9 cellular contexts compared by ENCODE assay signal in the genomic region with DNA sequence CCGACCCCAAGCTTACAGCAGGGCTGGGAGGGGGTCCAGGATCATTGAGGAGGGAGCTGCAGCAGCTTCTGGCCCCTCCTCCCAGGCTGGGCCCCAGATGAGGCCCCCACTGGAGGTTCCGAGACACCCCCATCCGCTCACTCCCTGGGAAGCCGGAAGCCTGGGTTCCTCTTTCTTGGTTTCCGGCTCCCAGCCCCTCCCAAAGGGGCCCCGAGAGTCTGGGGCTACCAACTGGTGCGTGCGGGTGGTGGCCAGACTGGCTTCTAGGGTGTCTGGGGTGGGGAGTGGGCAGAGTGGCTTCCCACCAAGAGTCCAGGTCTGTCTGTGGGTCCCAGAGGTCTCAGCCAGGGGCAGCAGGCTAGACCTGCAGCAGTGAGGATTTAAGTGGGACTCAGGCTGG. TPM values are rescaled to one million over a fixed set of nuclear protein-coding genes. Genes with fewer than 3 reads are reported as not detected.
DNase-seq lines count a peak whose midpoint lies in the region; ATAC-seq and TF ChIP-seq lines count a peak whose summit lies in the region.
"Had no signal": no experiment of that assay in that cellular context is flagged by ENCODE, and none has a peak within 500 bp of the region (broad histone marks: within the 10 kb centered on the region; RNA-seq: fewer than 3 reads in every experiment).

No MANE protein-coding gene starts in this region.

- no CpG with 5 or more reads among the region's 8 CpGs for WGBS in right lobe of liver (ENCODE audit: insufficient coverage, low coverage, low lambda C conversion rate, missing lambda C conversion rate)

- peak overlapping the region; percentile 22 to 63 (median 58) for H3K4me3 ChIP-seq in right lobe of liver

- H3K9me3 Mint-ChIP-seq in CD4-positive, alpha-beta T cell: no peaks in the 10 kb centered on the region

- no peaks in the 10 kb centered on the region for H3K27me3 Mint-ChIP-seq in CD4-positive, alpha-beta T cell

- H3K27me3 ChIP-seq in CD4-positive, alpha-beta T cell (ENCODE audit: control insufficient read depth, insufficient read depth, low read length): no peaks in the 10 kb centered on the region
- no peaks in the 10 kb centered on the region for H3K27me3 ChIP-seq in right lobe of liver

- H3K4me1 Mint-ChIP-seq in CD4-positive, alpha-beta T cell (ENCODE audit: low read depth): peaks cover 30% of the 10 kb centered on the region

- TF ChIP-seq CTCF in CD4-positive, alpha-beta T cell (IDR thresholded peaks at IDR 0.05): no peak
- no peak for TF ChIP-seq CTCF in right lobe of liver (IDR thresholded peaks at IDR 0.05)

- TF ChIP-seq POLR2A in right lobe of liver (IDR thresholded peaks at IDR 0.05): no peak

- peaks cover 0 to 6% (median 0%) of the 10 kb centered on the region in 4 donors for H3K4me1 ChIP-seq in right lobe of liver

- CTCF ChIA-PET in CD4-positive, alpha-beta T cell (lab: Charles Lee): interaction anchor here (1.5 to 3.0 kb wide), 3 partner anchors 11 to 103 kb away, joined by 3 to 12 read pairs (median 8); no protein-coding TSS in a partner anchor

- no peaks in the 10 kb centered on the region for H3K9me3 ChIP-seq in CD4-positive, alpha-beta T cell (ENCODE audit: control insufficient read depth, low read length)
- no peaks in the 10 kb centered on the region for H3K9me3 ChIP-seq in right lobe of liver

- POLR2A ChIA-PET in CD4-positive, alpha-beta T cell (lab: Charles Lee): interaction anchor here (1.2 to 3.7 kb wide), 6 partner anchors 8 to 97 kb away, joined by 3 to 30 read pairs (median 10); a partner anchor contains a TSS

- peak overlapping the region; percentile 91 for H3K4me3 Mint-ChIP-seq in CD4-positive, alpha-beta T cell

- peaks cover 0 to 8% (median 0%) of the 10 kb centered on the region in 4 donors for H3K36me3 ChIP-seq in right lobe of liver

- ATAC-seq in CD4-positive, alpha-beta T cell (ENCODE audit: poor library complexity): no peak
- ATAC-seq in HG03064 (IDR thresholded peaks at IDR 0.05; ENCODE audit: low read depth, unreplicated experiment): peak; percentile 32
- peak in 2 of 4 donors; percentile 2 to 16 for ATAC-seq in right lobe of liver
- no peak for ATAC-seq in GM18909 (IDR thresholded peaks at IDR 0.05; ENCODE audit: poor library complexity, unreplicated experiment)
- ATAC-seq in HG03469 (IDR thresholded peaks at IDR 0.05; ENCODE audit: unreplicated experiment): no peak

- peak in 4 of 10 experiments; percentile 33 to 42 (median 38) for DNase-seq in CD4-positive, alpha-beta T cell
- DNase-seq in activated T-cell treated with anti-CD3 and anti-CD28 coated beads, Interleukin-2, amount 50 U/mL, for 48 hours: peak; percentile 59 to 67
- DNase-seq in right lobe of liver: peak in 1 of 3 donors; percentile 51
- no peak for DNase-seq in NCI-H2227 (lab: John Stamatoyannopoulos, UW; ENCODE audit: unreplicated experiment)
- no peak for DNase-seq in NCI-H187 (lab: John Stamatoyannopoulos, UW)
- DNase-seq: NCI-H774 had no signal

- peak overlapping the region; percentile 86 for H3K27ac Mint-ChIP-seq in CD4-positive, alpha-beta T cell

- peaks cover 33% of the 10 kb centered on the region for H3K36me3 Mint-ChIP-seq in CD4-positive, alpha-beta T cell (ENCODE audit: low read depth)

- H3K27ac ChIP-seq in CD4-positive, alpha-beta T cell (ENCODE audit: low read depth, low read length): peak overlapping the region; percentile 80
- peak overlapping the region in 1 of 3 donors; percentile 37 for H3K27ac ChIP-seq in right lobe of liver

- intact Hi-C loops in CD4-positive, alpha-beta T cell (cut with DNase I, micrococcal nuclease): loop anchor here in 1 of 2 experiments (5.0 kb wide), 1 partner anchor 35 kb away; no protein-coding TSS in a partner anchor
- intact Hi-C loops in right lobe of liver (cut with DNase I): no loop called here

RNA-seq across cellular contexts. Expression of a gene that starts 2.2 kb away (rescaled TPM):
- total RNA-seq in CD4-positive, alpha-beta T cell: 10 to 100 TPM in 1 of 2 experiments, 1 to 10 TPM in 1; 9.7 to 14.8 TPM
- 10 to 100 TPM in 2 of 6 experiments, 1 to 10 TPM in 4; 2.6 to 10.9 (median 5.7) TPM for total RNA-seq in right lobe of liver

RNA-seq across cellular contexts. Expression of a gene that starts 2.8 kb away (rescaled TPM):
- total RNA-seq in CD4-positive, alpha-beta T cell: 1 to 10 TPM; 1.0 to 1.2 TPM
- under 1 TPM in 5 of 6 experiments, not detected in 1; 0.13 to 0.32 (median 0.25) TPM for total RNA-seq in right lobe of liver

RNA-seq across cellular contexts. Expression of a gene that starts 7.1 kb away (rescaled TPM):
- total RNA-seq in CD4-positive, alpha-beta T cell: under 1 TPM; 0.30 to 0.39 TPM
- not detected for total RNA-seq in right lobe of liver

RNA-seq across cellular contexts. Expression of a gene that starts 14.1 kb away (rescaled TPM):
- total RNA-seq in CD4-positive, alpha-beta T cell: 10 to 100 TPM; 28.4 to 29.9 TPM
- 10 to 100 TPM; 14.8 to 45.6 (median 28.6) TPM for total RNA-seq in right lobe of liver

RNA-seq across cellular contexts. Expression of a gene that starts 27.7 kb away (rescaled TPM):
- not detected for total RNA-seq in CD4-positive, alpha-beta T cell
- 1 to 10 TPM; 4.1 to 7.8 (median 5.6) TPM for total RNA-seq in right lobe of liver

Comparison
In these comparisons a context has a peak if more than half of its experiments do, and no peak if none do; other contexts are left out.
1. DNase-seq: peak in activated T-cell treated with anti-CD3 and anti-CD28 coated beads, Interleukin-2, amount 50 U/mL, for 48 hours (2 of 2); none in NCI-H2227 (single experiment) and NCI-H187 (0 of 2).